In genomic region chr17:50707296-50708049, GRCh38 we compare ENCODE assay signal across 8 cellular contexts. TPM values are rescaled to one million over a fixed set of nuclear protein-coding genes. Genes with fewer than 3 reads are reported as not detected.
DNase-seq lines count a peak whose midpoint lies in the region; ATAC-seq and TF ChIP-seq lines count a peak whose summit lies in the region.

ANKRD40 (minus strand) TSS chr17:50707914; CDS start chr17:50707654, 260 bp downstream.

- H3K9ac ChIP-seq in Loucy (ENCODE audit: low read depth, low read length, poor library complexity, severe bottlenecking), result peak within 1 kb of the TSS; percentile 93

- peak; percentile 90 for ATAC-seq in stimulated activated naive CD8-positive, alpha-beta T cell treated with anti-CD3 and anti-CD28 coated beads, Interleukin-15, Interleukin-2, amounts not matched to agents 100 U/mL and 50 U/mL, for 24 hours

- peak; percentile 57 for TF ChIP-seq POLR2A in Raji (IDR thresholded peaks at IDR 0.05; ENCODE audit: insufficient read depth, low read depth, low read length)

- H3K9me3 Mint-ChIP-seq in nephron, result no peaks in the 10 kb centered on the region

- H3K4me3 ChIP-seq in H7 (ENCODE audit: insufficient read depth, low read depth, low read length) (peak within 1 kb of the TSS; percentile 85), Loucy (ENCODE audit: low read length, poor library complexity, severe bottlenecking) (peak within 1 kb of the TSS; percentile 90), fibroblast of pulmonary artery (replicated peaks; ENCODE audit: low read depth, low read length) (peak within 1 kb of the TSS; percentile 80)

- peak within 1 kb of the TSS; percentile 85 for H3K4me2 ChIP-seq in Loucy (ENCODE audit: low read depth, low read length, poor library complexity, severe bottlenecking)

- peak within 1 kb of the TSS; percentile 97 to 98 (median 98) for H3K27ac Mint-ChIP-seq in nephron

- DNase-seq in ELF-1 (ENCODE audit: low read depth, low spot score) (peak; percentile 77), H7 (peak; percentile 93), fibroblast of pulmonary artery (ENCODE audit: low read depth) (peak; percentile 93)
- DNase-seq in activated T-helper 9 cell treated with anti-CD3 and anti-CD28 coated beads, Interleukin-2, amount 50 U/mL, for 16 hours (ENCODE audit: low read depth), result peak; percentile 85
- DNase-seq in stimulated activated naive CD8-positive, alpha-beta T cell treated with anti-CD3 and anti-CD28 coated beads, Interleukin-15, Interleukin-2, amounts not matched to agents 100 U/mL and 50 U/mL, for 24 hours, result peak; percentile 92

- H3F3A ChIP-seq in Loucy (ENCODE audit: low read depth), result peaks cover 6% of the 10 kb centered on the region; the same call in 1 of the 2 replicates

- peaks cover 62% of the 10 kb centered on the region for H3K79me2 ChIP-seq in Loucy (ENCODE audit: insufficient read depth, low read length)

- peak within 1 kb of the TSS; percentile 93 to 99 (median 96) for H3K4me3 Mint-ChIP-seq in nephron

- no peaks in the 10 kb centered on the region for H3K27me3 Mint-ChIP-seq in nephron (ENCODE audit: low read depth)

- H3K9me3 ChIP-seq in Loucy (ENCODE audit: insufficient read depth, low read depth, low read length), result no peaks in the 10 kb centered on the region

- H4K20me1 ChIP-seq in Loucy (ENCODE audit: insufficient read depth, low read length, poor library complexity, severe bottlenecking), result peaks cover 19% of the 10 kb centered on the region

- peaks cover 36% of the 10 kb centered on the region for H3K4me1 Mint-ChIP-seq in nephron

- peaks cover 38% of the 10 kb centered on the region for H3K4me1 ChIP-seq in Loucy (ENCODE audit: insufficient read depth, low read length, poor library complexity, severe bottlenecking)

- no peaks in the 10 kb centered on the region for H3K9me2 ChIP-seq in Loucy (replicated peaks; ENCODE audit: low read depth, low read length)

- peak within 1 kb of the TSS; percentile 98 for H2AFZ ChIP-seq in Loucy (ENCODE audit: low read length)

- H3K27me3 ChIP-seq in H7 (ENCODE audit: control insufficient read depth, insufficient read depth, low read length) (no peaks in the 10 kb centered on the region), Loucy (ENCODE audit: insufficient read depth, low read length, poor library complexity, severe bottlenecking) (no peaks in the 10 kb centered on the region)

- H3K36me3 ChIP-seq in H7 (replicated peaks; ENCODE audit: control insufficient read depth, insufficient read depth, low read length) (peaks cover 3% of the 10 kb centered on the region; the same call in 1 of the 2 replicates), Loucy (ENCODE audit: insufficient read depth, low read length) (no peaks in the 10 kb centered on the region)

- H3K36me3 Mint-ChIP-seq in nephron (ENCODE audit: low read depth), result peaks cover 14% of the 10 kb centered on the region

- TF ChIP-seq CTCF in Loucy (conservative IDR thresholded peaks at IDR 0.05; ENCODE audit: low read length) (no peak), fibroblast of pulmonary artery (IDR thresholded peaks at IDR 0.05; ENCODE audit: low read length, missing control alignments) (no peak), nephron (IDR thresholded peaks at IDR 0.05; ENCODE audit: unreplicated experiment in 3 of 3) (no peak)

RNA-seq across cellular contexts. Expression of gene ANKRD40, which starts in this region (rescaled TPM):
- 42.0 and 46.0 TPM in 2 replicates for total RNA-seq in H7 (2014; rRNA removed; shearing (Covaris generic))

Comparison
In these comparisons a context has a peak if more than half of its experiments do, and no peak if none do; other contexts are left out.
1. Peak in every context shown above with its lines: DNase-seq, ATAC-seq and H3K4me3 ChIP-seq.